Comparison of ENCODE assay signal across 8 cellular contexts in the genomic region with DNA sequence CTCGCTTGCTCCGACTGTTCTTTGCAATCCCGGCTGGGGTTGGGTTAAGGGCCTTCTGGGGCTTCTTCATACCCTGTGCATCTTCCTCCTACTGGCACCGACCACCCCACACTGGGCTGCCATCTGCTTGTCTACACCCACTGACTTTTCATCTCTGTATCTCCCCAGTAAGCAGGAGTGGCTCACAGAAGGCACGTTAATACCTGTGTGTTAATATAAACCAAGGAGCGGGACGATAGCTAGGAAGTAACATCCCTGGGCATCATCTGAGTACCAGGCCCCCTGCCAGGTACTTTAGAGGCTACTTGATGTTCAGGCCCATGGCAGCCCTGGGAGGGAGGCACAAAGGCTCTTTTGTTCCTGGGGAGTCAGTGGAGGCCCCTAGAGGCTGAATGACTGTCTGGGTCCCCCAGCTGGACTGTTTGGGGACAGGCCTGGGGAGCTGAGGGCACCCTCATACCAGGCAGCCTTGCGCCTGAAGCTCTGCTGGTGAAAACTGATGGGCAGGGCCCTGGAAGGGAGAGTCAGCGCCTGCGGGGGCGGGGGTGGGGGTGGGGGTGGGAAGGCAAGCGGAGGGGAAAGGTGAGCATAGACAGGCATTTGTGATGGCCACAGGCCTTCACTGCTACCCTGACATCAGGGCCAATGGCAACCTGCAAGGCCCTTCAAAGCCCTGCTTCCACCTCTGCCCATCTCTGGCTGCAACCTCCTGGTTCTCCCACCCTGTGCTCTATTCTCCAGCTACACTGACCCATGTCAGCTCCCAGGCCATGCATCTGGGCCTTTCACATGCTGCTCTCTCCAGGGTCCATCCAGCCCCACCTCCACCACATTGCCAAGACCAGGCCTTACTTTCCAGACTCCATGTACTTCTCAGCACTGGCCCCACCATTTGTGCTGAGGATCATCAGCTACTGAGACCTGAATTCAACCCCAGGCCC. TPM values are rescaled to one million over a fixed set of nuclear protein-coding genes. Genes with fewer than 3 reads are reported as not detected.
DNase-seq lines count a peak whose midpoint lies in the region; ATAC-seq, FAIRE-seq and TF ChIP-seq lines count a peak whose summit lies in the region.

No MANE protein-coding gene starts in this region.

- peak overlapping the region; percentile 93 for H3K27ac Mint-ChIP-seq in activated CD4-positive, alpha-beta T cell treated with anti-CD3 and anti-CD28 coated beads, Interleukin-2, amount 10 ng/mL, durations not matched to agents 24 days and 14 days

- intact Hi-C loops in activated CD4-positive, alpha-beta T cell treated with anti-CD3 and anti-CD28 coated beads, Interleukin-2, amount 10 ng/mL, durations not matched to agents 24 days and 14 days (cut with micrococcal nuclease), result loop anchor here (1.0 to 2.0 kb wide), 7 partner anchors 21 to 221 kb away; a partner anchor contains a TSS
- intact Hi-C loops in pancreas (cut with DNase I), result loop anchor here in 1 of 3 donors (5.0 kb wide), 1 partner anchor 206 kb away; no protein-coding TSS in a partner anchor

- DNase-seq in activated CD4-positive, alpha-beta T cell treated with anti-CD3 and anti-CD28 coated beads, Interleukin-2, amount 10 ng/mL, durations not matched to agents 24 days and 14 days, result peak; percentile 69
- no peak for DNase-seq in activated CD4-positive, alpha-beta T cell treated with anti-CD3 and anti-CD28 coated beads for 4 hours
- DNase-seq in SK-N-MC (ENCODE audit: low read depth, low spot score), result no peak
- DNase-seq in epithelial cell of proximal tubule (ENCODE audit: low read depth), result no peak
- DNase-seq in pancreas, result peak in 3 of 6 donors; percentile 27 to 57 (median 43)
- DNase-seq in dedifferentiated amniotic fluid mesenchymal stem cell (ENCODE audit: extremely low spot score), result no peak
- DNase-seq in SIG-M5 treated with dmso at 0.1 percent for 504 hours (lab: John Stamatoyannopoulos, UW; ENCODE audit: unreplicated experiment), result no peak

- no peak for ATAC-seq in pancreas
- no peak for ATAC-seq in HG03097 (IDR thresholded peaks at IDR 0.05; ENCODE audit: low FRiP score, unreplicated experiment)

- no peaks in the 10 kb centered on the region for H3K9me3 ChIP-seq in SK-N-MC (ENCODE audit: low read depth, low read length)
- no peaks in the 10 kb centered on the region for H3K9me3 ChIP-seq in pancreas

- peaks cover 0 to 6% (median 5%) of the 10 kb centered on the region in 3 donors for H3K4me1 ChIP-seq in pancreas

- no peaks in the 10 kb centered on the region for H3K9me3 Mint-ChIP-seq in activated CD4-positive, alpha-beta T cell treated with anti-CD3 and anti-CD28 coated beads, Interleukin-2, amount 10 ng/mL, durations not matched to agents 24 days and 14 days

- H3K4me3 Mint-ChIP-seq in activated CD4-positive, alpha-beta T cell treated with anti-CD3 and anti-CD28 coated beads, Interleukin-2, amount 10 ng/mL, durations not matched to agents 24 days and 14 days, result peak overlapping the region; percentile 74

- H3K27me3 Mint-ChIP-seq in activated CD4-positive, alpha-beta T cell treated with anti-CD3 and anti-CD28 coated beads, Interleukin-2, amount 10 ng/mL, durations not matched to agents 24 days and 14 days, result no peaks in the 10 kb centered on the region

- H3K27ac ChIP-seq in SK-N-MC (peak overlapping the region; percentile 21; the same call in 1 of the 2 replicates), pancreas (peak overlapping the region; percentile 60 to 91 (median 74))

- H3K9ac ChIP-seq in SK-N-MC (ENCODE audit: insufficient read length), result peak overlapping the region; percentile 68

- H3K4me3 ChIP-seq in SK-N-MC (peak overlapping the region; percentile 78), epithelial cell of proximal tubule (ENCODE audit: low read depth, low read length) (peak overlapping the region; percentile 51), pancreas (peak overlapping the region in 2 of 4 donors; percentile 10 to 22)

- no peaks in the 10 kb centered on the region for H3K36me3 ChIP-seq in SK-N-MC (ENCODE audit: insufficient read depth, low read length)
- H3K36me3 ChIP-seq in pancreas, result no peaks in the 10 kb centered on the region

- H3K27me3 ChIP-seq in pancreas, result no peaks in the 10 kb centered on the region

- H3K36me3 Mint-ChIP-seq in activated CD4-positive, alpha-beta T cell treated with anti-CD3 and anti-CD28 coated beads, Interleukin-2, amount 10 ng/mL, durations not matched to agents 24 days and 14 days (ENCODE audit: low read depth), result no peaks in the 10 kb centered on the region

- no peak for TF ChIP-seq CTCF in epithelial cell of proximal tubule (conservative IDR thresholded peaks at IDR 0.05; ENCODE audit: low read depth, low read length)
- no peak for TF ChIP-seq CTCF in pancreas (IDR thresholded peaks at IDR 0.05)

- H3K4me1 Mint-ChIP-seq in activated CD4-positive, alpha-beta T cell treated with anti-CD3 and anti-CD28 coated beads, Interleukin-2, amount 10 ng/mL, durations not matched to agents 24 days and 14 days, result peaks cover 9% of the 10 kb centered on the region

- no peak for FAIRE-seq in pancreas (lab: Jason Lieb, UNC)

- WGBS in pancreas, 2 donors, result 61 to 62% methylated on average over 12 of the region's 12 CpGs

RNA-seq across cellular contexts. Expression of a gene that starts 34.2 kb away (rescaled TPM):
- 0.09 and 0.35 TPM in 2 replicates for total RNA-seq in activated CD4-positive, alpha-beta T cell treated with anti-CD3 and anti-CD28 coated beads, Interleukin-2, amount 10 ng/mL, durations not matched to agents 24 days and 14 days
- total RNA-seq in epithelial cell of proximal tubule, result 0.06 TPM in 1 of 2 replicates, not detected in the other
- 1 to 10 TPM; 2.8 to 7.3 (median 5.3) TPM for total RNA-seq in pancreas
- 1 to 10 TPM; 1.9 to 3.9 TPM for polyA plus RNA-seq in pancreas

RNA-seq across cellular contexts. Expression of a gene that starts 45.3 kb away (rescaled TPM):
- 102 and 105 TPM in 2 replicates for total RNA-seq in activated CD4-positive, alpha-beta T cell treated with anti-CD3 and anti-CD28 coated beads, Interleukin-2, amount 10 ng/mL, durations not matched to agents 24 days and 14 days
- 41.9 and 45.2 TPM in 2 replicates for total RNA-seq in epithelial cell of proximal tubule
- total RNA-seq in pancreas, result 10 to 100 TPM; 18.6 to 38.7 (median 26.4) TPM
- polyA plus RNA-seq in pancreas, result 10 to 100 TPM; 10.5 to 17.8 TPM
